Comparison of ENCODE assay signal across 9 cellular contexts in genomic region chr4:151885123-151885522, GRCh38.
"Had no signal": no experiment of that assay in that cellular context is flagged by ENCODE, and none has a peak within 500 bp of the region (broad histone marks: within the 10 kb centered on the region; RNA-seq: fewer than 3 reads in every experiment).

No MANE protein-coding gene starts in this region.

- H3K9ac ChIP-seq: KMS-11 had no signal

- H3K9me3 ChIP-seq: HAP-1 had no signal

- H3K4me3 Mint-ChIP-seq: GM23338, HFFc6 had no signal

- H3K9me3 Mint-ChIP-seq: HFFc6 had no signal

- H3K4me3 ChIP-seq: GM23338, HAP-1 had no signal

- DNase-seq: H7, HFFc6, IMR-90, KBM-7 had no signal

- ATAC-seq: GM23338, HCT116 had no signal

- H3K4me1 ChIP-seq: HAP-1 had no signal

- H3K27ac Mint-ChIP-seq: GM23338, HFFc6 had no signal

- FAIRE-seq: HTR-8/SVneo had no signal

- H3K27ac ChIP-seq: KMS-11 had no signal

- H3K36me3 ChIP-seq: HAP-1 had no signal
